ENCODE assay signal across 14 cellular contexts in the genomic region with DNA sequence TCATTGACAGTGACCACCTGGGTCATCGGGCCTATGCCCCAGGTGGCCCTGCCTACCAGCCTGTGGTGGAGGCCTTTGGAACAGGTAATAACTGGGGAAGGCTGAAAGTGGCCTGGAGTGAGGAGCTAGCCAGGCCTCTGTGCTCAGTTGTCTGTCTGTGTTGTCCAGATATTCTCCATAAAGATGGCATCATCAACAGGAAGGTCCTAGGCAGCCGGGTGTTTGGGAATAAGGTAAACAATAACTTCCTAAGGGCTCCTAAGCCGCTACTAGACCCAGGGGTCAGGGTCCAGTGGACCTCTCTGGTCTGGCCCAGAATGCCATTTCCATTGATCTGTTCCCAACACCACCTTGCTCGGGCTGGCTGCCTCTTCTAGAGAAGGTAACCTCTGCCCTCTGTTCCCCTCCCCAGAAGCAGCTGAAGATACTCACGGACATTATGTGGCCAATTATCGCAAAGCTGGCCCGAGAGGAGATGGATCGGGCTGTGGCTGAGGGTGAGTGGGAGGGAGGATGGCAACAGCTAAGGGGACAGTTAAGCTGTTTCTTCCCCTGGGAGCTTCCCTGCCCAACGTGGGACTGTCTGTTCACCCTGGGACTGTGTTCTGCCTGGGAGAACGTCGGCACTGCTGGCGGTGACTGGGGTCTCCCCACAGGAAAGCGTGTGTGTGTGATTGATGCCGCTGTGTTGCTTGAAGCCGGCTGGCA. TPM values are rescaled to one million over a fixed set of nuclear protein-coding genes. Genes with fewer than 3 reads are reported as not detected.
A peak's percentile ranks its signal among the peaks of the same experiment; 100 is the strongest.
DNase-seq lines count a peak whose midpoint lies in the region; ATAC-seq and TF ChIP-seq lines count a peak whose summit lies in the region.
"Had no signal": no experiment of that assay in that cellular context is flagged by ENCODE, and none has a peak within 500 bp of the region (broad histone marks: within the 10 kb centered on the region; RNA-seq: fewer than 3 reads in every experiment).

No MANE protein-coding gene starts in this region.

- TF ChIP-seq CTCF in CD8-positive, alpha-beta T cell (IDR thresholded peaks at IDR 0.05) = no peak

- no peaks in the 10 kb centered on the region for H3K9me3 Mint-ChIP-seq in CD8-positive, alpha-beta T cell
- H3K9me3 Mint-ChIP-seq in activated T-helper 17 cell treated with anti-CD3 and anti-CD28 coated beads, Interleukin-2, amount 50 U/mL, for 72 hours = no peaks in the 10 kb centered on the region
- H3K9me3 Mint-ChIP-seq in naive B cell = no peaks in the 10 kb centered on the region

- H3K36me3 ChIP-seq in BLaER1 = peaks cover 50% of the 10 kb centered on the region
- peaks cover 25% of the 10 kb centered on the region for H3K36me3 ChIP-seq in CD8-positive, alpha-beta T cell (ENCODE audit: insufficient read depth, low read length)

- peaks cover 47% of the 10 kb centered on the region for H3K4me1 ChIP-seq in BLaER1
- H3K4me1 ChIP-seq in CD8-positive, alpha-beta T cell (ENCODE audit: insufficient read depth, low read length) = peaks cover 47% of the 10 kb centered on the region

- no peaks in the 10 kb centered on the region for H3K9me3 ChIP-seq in BLaER1
- no peaks in the 10 kb centered on the region for H3K9me3 ChIP-seq in CD8-positive, alpha-beta T cell (ENCODE audit: low read length)
- H3K9me3 ChIP-seq: psoas muscle had no signal

- H3K36me3 Mint-ChIP-seq in CD8-positive, alpha-beta T cell = peaks cover 52% of the 10 kb centered on the region
- H3K36me3 Mint-ChIP-seq in activated T-helper 17 cell treated with anti-CD3 and anti-CD28 coated beads, Interleukin-2, amount 50 U/mL, for 72 hours (ENCODE audit: low read depth) = peaks cover 69% of the 10 kb centered on the region
- no peaks in the 10 kb centered on the region for H3K36me3 Mint-ChIP-seq in naive B cell

- no peak for ATAC-seq in CD8-positive, alpha-beta T cell
- no peak for ATAC-seq in activated T-helper 17 cell treated with anti-CD3 and anti-CD28 coated beads, Interleukin-2, amount 50 U/mL, for 72 hours (replicated peaks)
- ATAC-seq in naive B cell (ENCODE audit: low read depth in 2 of 2) (no peak), HG03045 (IDR thresholded peaks at IDR 0.05; ENCODE audit: unreplicated experiment) (no peak), esophagus mucosa (no peak)
- ATAC-seq: psoas muscle had no signal

- POLR2A ChIA-PET in CD8-positive, alpha-beta T cell (lab: Charles Lee) = interaction anchor here (1.2 to 2.6 kb wide), 3 partner anchors 13 to 44 kb away, joined by 3 to 9 read pairs (median 4); partner anchors contain the start of genes PSMC3IP, RETREG3 and TUBG1

- H4K20me1 ChIP-seq in BLaER1 = peaks cover 10% of the 10 kb centered on the region; the same call in 1 of the 2 replicates

- 0 out of 2 replicates have a peak overlapping the region, but pooled peaks have one; percentile 6 for H3K9ac ChIP-seq in BLaER1

- H3K27me3 ChIP-seq in BLaER1 = no peaks in the 10 kb centered on the region
- no peaks in the 10 kb centered on the region for H3K27me3 ChIP-seq in CD8-positive, alpha-beta T cell (ENCODE audit: insufficient read depth, low read length)

- no peaks in the 10 kb centered on the region for H3K27me3 Mint-ChIP-seq in CD8-positive, alpha-beta T cell (ENCODE audit: low read depth)
- H3K27me3 Mint-ChIP-seq in activated T-helper 17 cell treated with anti-CD3 and anti-CD28 coated beads, Interleukin-2, amount 50 U/mL, for 72 hours = no peaks in the 10 kb centered on the region
- no peaks in the 10 kb centered on the region for H3K27me3 Mint-ChIP-seq in naive B cell

- peaks cover 46% of the 10 kb centered on the region for H3K4me1 Mint-ChIP-seq in CD8-positive, alpha-beta T cell (ENCODE audit: low read depth)
- H3K4me1 Mint-ChIP-seq in activated T-helper 17 cell treated with anti-CD3 and anti-CD28 coated beads, Interleukin-2, amount 50 U/mL, for 72 hours = peaks cover 15% of the 10 kb centered on the region
- H3K4me1 Mint-ChIP-seq in naive B cell = peaks cover 29 to 71% (median 43%) of the 10 kb centered on the region in 3 donors

- no peak overlapping the region for H3K4me3 ChIP-seq in BLaER1
- no peak overlapping the region for H3K4me3 ChIP-seq in CD8-positive, alpha-beta T cell (ENCODE audit: low read depth, low read length)
- H3K4me3 ChIP-seq: psoas muscle had no signal

- intact Hi-C loops in CD8-positive, alpha-beta T cell (cut with DNase I, micrococcal nuclease) = no loop called here

- CTCF ChIA-PET in CD8-positive, alpha-beta T cell (lab: Charles Lee) = interaction anchor here (1.1 to 9.2 kb wide), 4 partner anchors 8 to 259 kb away, joined by 3 to 48 read pairs (median 4); partner anchors contain the start of genes BECN1 and PSMC3IP

- H3K27ac ChIP-seq in BLaER1 = no peak overlapping the region
- H3K27ac ChIP-seq in CD8-positive, alpha-beta T cell (ENCODE audit: low read depth, low read length) = no peak overlapping the region
- H3K27ac ChIP-seq: psoas muscle had no signal

- DNase-seq in CD8-positive, alpha-beta T cell = no peak
- no peak for DNase-seq in naive B cell
- DNase-seq in kidney glomerular epithelial cell (lab: John Stamatoyannopoulos, UW) = no peak
- DNase-seq: activated CD4-positive, alpha-beta T cell treated with anti-CD3 and anti-CD28 coated beads for 1 hour; C1 segment of cervical spinal cord; head of caudate nucleus; islet precursor cell; NCI-H345; psoas muscle; SHP77 treated with DMSO at 0.1 percent for 48 hours had no signal

- no peak overlapping the region for H3K4me2 ChIP-seq in BLaER1

- peak overlapping the region; percentile 64 for H3K27ac Mint-ChIP-seq in CD8-positive, alpha-beta T cell
- H3K27ac Mint-ChIP-seq in activated T-helper 17 cell treated with anti-CD3 and anti-CD28 coated beads, Interleukin-2, amount 50 U/mL, for 72 hours = no peak overlapping the region
- H3K27ac Mint-ChIP-seq in naive B cell = peak overlapping the region in 2 of 6 donors; percentile 81 to 94

- peak overlapping the region; percentile 8 for H3K4me3 Mint-ChIP-seq in CD8-positive, alpha-beta T cell
- peak overlapping the region; percentile 93 for H3K4me3 Mint-ChIP-seq in activated T-helper 17 cell treated with anti-CD3 and anti-CD28 coated beads, Interleukin-2, amount 50 U/mL, for 72 hours
- H3K4me3 Mint-ChIP-seq in naive B cell = peak overlapping the region in 5 of 8 donors; percentile 24 to 92 (median 89)

RNA-seq across cellular contexts. Expression of gene MLX, which starts 1.9 kb away (rescaled TPM):
- 10 to 100 TPM; 18.3 to 21.3 TPM for total RNA-seq in CD8-positive, alpha-beta T cell
- 10 to 100 TPM; 46.2 to 57.8 TPM for total RNA-seq in activated T-helper 17 cell treated with anti-CD3 and anti-CD28 coated beads, Interleukin-2, amount 50 U/mL, for 72 hours
- 10 to 100 TPM; 26.7 to 48.2 (median 32.9) TPM for polyA plus RNA-seq in naive B cell (ENCODE audit: low read depth in 6 of 6)
- 33.8 TPM for total RNA-seq in esophagus mucosa

RNA-seq across cellular contexts. Expression of gene COASY, which starts 3.0 kb away (rescaled TPM):
- 10 to 100 TPM; 26.4 to 32.9 TPM for total RNA-seq in CD8-positive, alpha-beta T cell
- total RNA-seq in activated T-helper 17 cell treated with anti-CD3 and anti-CD28 coated beads, Interleukin-2, amount 50 U/mL, for 72 hours = 100 to 1,000 TPM in 1 of 2 donors, 10 to 100 TPM in 1; 76.7 to 108 TPM
- 100 to 1,000 TPM in 1 of 6 donors, 10 to 100 TPM in 5; 40.6 to 104 (median 55.5) TPM for polyA plus RNA-seq in naive B cell (ENCODE audit: low read depth in 6 of 6)
- total RNA-seq in esophagus mucosa = 67.4 TPM

RNA-seq across cellular contexts. Expression of gene HSD17B1, which starts 12.2 kb away (rescaled TPM):
- under 1 TPM; 0.44 to 0.52 TPM for total RNA-seq in CD8-positive, alpha-beta T cell
- under 1 TPM; 0.82 to 0.90 TPM for total RNA-seq in activated T-helper 17 cell treated with anti-CD3 and anti-CD28 coated beads, Interleukin-2, amount 50 U/mL, for 72 hours
- polyA plus RNA-seq in naive B cell (ENCODE audit: low read depth in 6 of 6) = 1 to 10 TPM in 2 of 6 donors, under 1 TPM in 3, not detected in 1; 0.55 to 1.6 (median 0.90) TPM
- 15.7 TPM for total RNA-seq in esophagus mucosa

RNA-seq across cellular contexts. Expression of gene PSMC3IP, which starts 12.6 kb away (rescaled TPM):
- 1 to 10 TPM; 3.9 to 4.1 TPM for total RNA-seq in CD8-positive, alpha-beta T cell
- 10 to 100 TPM; 25.9 to 34.2 TPM for total RNA-seq in activated T-helper 17 cell treated with anti-CD3 and anti-CD28 coated beads, Interleukin-2, amount 50 U/mL, for 72 hours
- polyA plus RNA-seq in naive B cell (ENCODE audit: low read depth in 6 of 6) = 1 to 10 TPM in 5 of 6 donors, not detected in 1; 1.5 to 2.9 (median 2.4) TPM
- 2.9 TPM for total RNA-seq in esophagus mucosa

RNA-seq across cellular contexts. Expression of gene NAGLU, which starts 28.9 kb away (rescaled TPM):
- total RNA-seq in CD8-positive, alpha-beta T cell = 1 to 10 TPM; 7.4 TPM
- total RNA-seq in activated T-helper 17 cell treated with anti-CD3 and anti-CD28 coated beads, Interleukin-2, amount 50 U/mL, for 72 hours = 10 to 100 TPM in 1 of 2 donors, 1 to 10 TPM in 1; 8.4 to 11.0 TPM
- polyA plus RNA-seq in naive B cell (ENCODE audit: low read depth in 6 of 6) = 10 to 100 TPM; 17.1 to 34.9 (median 23.6) TPM
- total RNA-seq in esophagus mucosa = 13.3 TPM

Comparison
In these comparisons a context has a peak if more than half of its experiments do, and no peak if none do; other contexts are left out.
1. H3K4me3 Mint-ChIP-seq: peak in every context shown above with its lines; median percentile 93 in activated T-helper 17 cell treated with anti-CD3 and anti-CD28 coated beads, Interleukin-2, amount 50 U/mL, for 72 hours; 89 in naive B cell; 8 in CD8-positive, alpha-beta T cell.